10 cellular contexts compared by ENCODE assay signal in the genomic region with DNA sequence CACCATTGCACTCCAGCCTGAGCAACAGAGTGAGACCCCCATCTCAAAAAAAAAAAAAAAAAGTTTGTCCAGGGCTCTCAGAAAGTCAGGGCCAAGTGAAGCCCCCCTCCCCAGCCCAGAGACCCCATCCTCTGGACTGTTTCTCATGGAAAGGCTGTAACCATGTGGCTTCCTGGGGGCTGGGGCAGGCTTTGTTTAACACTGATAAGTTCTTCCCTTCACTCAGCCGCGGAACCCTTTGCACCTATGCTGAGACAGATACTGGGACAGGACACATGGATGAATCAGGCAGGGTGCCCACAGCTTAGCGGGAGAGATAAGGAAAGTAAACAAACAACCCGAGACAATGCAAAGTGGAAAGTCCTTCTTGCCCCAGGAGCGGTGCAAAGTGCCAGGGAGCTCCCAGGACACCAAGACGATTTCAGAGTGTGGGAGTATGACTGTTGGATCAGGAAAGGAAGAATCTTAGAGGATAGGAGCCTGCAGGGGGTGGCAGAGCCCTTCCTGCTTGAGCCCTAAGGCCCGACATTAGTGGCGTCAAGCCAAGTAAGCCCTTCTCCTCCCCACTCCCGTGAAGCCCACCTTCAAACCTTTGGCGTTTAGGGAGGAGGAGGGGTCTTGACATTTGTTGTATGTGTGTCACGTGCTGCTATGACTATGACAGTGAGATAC. TPM values are rescaled to one million over a fixed set of nuclear protein-coding genes. Genes with fewer than 3 reads are reported as not detected.
DNase-seq lines count a peak whose midpoint lies in the region; ATAC-seq, FAIRE-seq and TF ChIP-seq lines count a peak whose summit lies in the region.
"Had no signal": no experiment of that assay in that cellular context is flagged by ENCODE, and none has a peak within 500 bp of the region (broad histone marks: within the 10 kb centered on the region; RNA-seq: fewer than 3 reads in every experiment).

No MANE protein-coding gene starts in this region.

- peak; percentile 95 for ATAC-seq in A549
- ATAC-seq in GM21526 (IDR thresholded peaks at IDR 0.05; ENCODE audit: low FRiP score, unreplicated experiment), result no peak

- CTCF ChIA-PET in A549 (lab: Yijun Ruan, JAX), result interaction anchor here (0.6 to 19.7 kb wide), 29 partner anchors 9 to 512 kb away, joined by 3 to 290 read pairs (median 6); a partner anchor contains a TSS

- H3K9me3 ChIP-seq in A549 (no peaks in the 10 kb centered on the region), keratinocyte (ENCODE audit: control insufficient read depth, low read depth, low read length) (no peaks in the 10 kb centered on the region)
- H3K9me3 ChIP-seq: ovary, thoracic aorta had no signal

- no peaks in the 10 kb centered on the region for H4K20me1 ChIP-seq in keratinocyte (ENCODE audit: control insufficient read depth, extremely low read depth, insufficient read depth, low read length)

- no peak overlapping the region for H3K9ac ChIP-seq in keratinocyte (ENCODE audit: control insufficient read depth, extremely low read depth, insufficient read depth, low read length)

- TF ChIP-seq RAD21 in A549 (conservative IDR thresholded peaks at IDR 0.05 in 1 of 2, IDR thresholded peaks at IDR 0.05 in 1 of 2), result peak; percentile 87 to 93

- H3K27ac ChIP-seq in A549 (peak overlapping the region; percentile 75 to 79), keratinocyte (ENCODE audit: control insufficient read depth, insufficient read depth, low read length) (no peak overlapping the region)
- H3K27ac ChIP-seq: ovary, thoracic aorta had no signal

- H3K4me2 ChIP-seq in A549 (peak overlapping the region; percentile 75), keratinocyte (ENCODE audit: control insufficient read depth, extremely low read depth, insufficient read depth, low read depth, low read length) (peak overlapping the region; percentile 16)

- TF ChIP-seq EP300 in A549 (IDR thresholded peaks at IDR 0.05), result peak; percentile 62 to 75; a peak in 2 of 5 replicates

- H2AFZ ChIP-seq in keratinocyte (ENCODE audit: control insufficient read depth, low read length), result no peak overlapping the region

- POLR2A ChIA-PET in A549 (lab: Yijun Ruan, JAX), result interaction anchor here (0.7 to 2.0 kb wide), 7 partner anchors 12 to 126 kb away, joined by 3 to 5 read pairs (median 3); a partner anchor contains a TSS

- H3K4me3 ChIP-seq in A549 (no peak overlapping the region), keratinocyte (ENCODE audit: control insufficient read depth in 2 of 3, extremely low read depth in 1 of 3, insufficient read depth in 2 of 3, low read depth in 1 of 3, low read length in 3 of 3) (no peak overlapping the region)
- H3K4me3 ChIP-seq: ovary, thoracic aorta had no signal

- H3K27me3 ChIP-seq in keratinocyte (ENCODE audit: control insufficient read depth, extremely low read depth, insufficient read depth, low read length), result no peaks in the 10 kb centered on the region
- H3K27me3 ChIP-seq: ovary had no signal

- no peaks in the 10 kb centered on the region for H3K36me3 ChIP-seq in keratinocyte (ENCODE audit: control insufficient read depth in 2 of 2, extremely low read depth in 1 of 2, insufficient read depth in 2 of 2, low read length in 2 of 2)
- H3K36me3 ChIP-seq: ovary, thoracic aorta had no signal

- dilution Hi-C loops in keratinocyte (cut with MboI; ENCODE audit: extremely low pct_ligation_motif_present, low sequenced_read_pairs), result no loop called here

- H3K79me2 ChIP-seq in keratinocyte (ENCODE audit: control insufficient read depth, insufficient read depth, low read length), result no peaks in the 10 kb centered on the region

- WGBS in A549 (ENCODE audit: missing lambda C conversion rate), result 2% methylated on average over 11 of the region's 11 CpGs

- no peak for TF ChIP-seq POLR2A in A549 (IDR thresholded peaks at IDR 0.05; ENCODE audit: low read length)

- TF ChIP-seq CTCF in A549 (IDR thresholded peaks at IDR 0.05), result peak; percentile 77
- TF ChIP-seq CTCF in keratinocyte (optimal IDR thresholded peaks at IDR 0.05 in 1 of 3, IDR thresholded peaks at IDR 0.05 in 1 of 3, conservative IDR thresholded peaks at IDR 0.05 in 1 of 3; ENCODE audit: extremely low read depth in 1 of 3, insufficient read depth in 2 of 3, low read length in 3 of 3), result peak in 2 of 3 experiments; percentile 26 to 35

- DNase-seq in A549 (ENCODE audit: low read depth in 1 of 2, low spot score in 1 of 2) (peak; percentile 97 to 98), HCEC 1CT (peak; percentile 20), SW480 (ENCODE audit: low spot score) (peak; percentile 75), keratinocyte (ENCODE audit: low read depth, low spot score) (no peak), NCI-H1417 (lab: John Stamatoyannopoulos, UW) (no peak), cerebellar cortex (ENCODE audit: low spot score) (no peak), NCI-H187 treated with DMSO at 0.1 percent for 48 hours (lab: John Stamatoyannopoulos, UW) (no peak)
- DNase-seq: ovary had no signal

- H3K9me1 ChIP-seq in keratinocyte (ENCODE audit: control insufficient read depth, extremely low read depth, insufficient read depth, low read length), result no peaks in the 10 kb centered on the region

- peaks cover 42% of the 10 kb centered on the region for H3K4me1 ChIP-seq in A549
- H3K4me1 ChIP-seq in keratinocyte (ENCODE audit: control insufficient read depth, extremely low read depth, insufficient read depth, low read length), result peaks cover 16% of the 10 kb centered on the region

- FAIRE-seq in A549 (lab: Jason Lieb, UNC) (peak; percentile 90), keratinocyte (lab: Jason Lieb, UNC) (no peak)

TF ChIP-seq in A549, 52 proteins besides CTCF, POLR2A, EP300 and RAD21 (continues in another document):
- TF ChIP-seq MAFK (IDR thresholded peaks at IDR 0.05; ENCODE audit: partially characterized antibody) (no peak), RARB (CRISPR knock-in tag; IDR thresholded peaks at IDR 0.05) (no peak)

RNA-seq across cellular contexts. Expression of a gene that starts 11.6 kb away (rescaled TPM):
- polyA plus RNA-seq in A549 (2011; rRNA removed) (1.4 and 2.2 TPM in 2 replicates), A549 (2017; fragmentation: RNase III; extraction: RNeasy Plus Mini Kit Qiagen cat#74134 plus additional on column Dnase treatment) (1.8 to 3.8 TPM (median 3.3 TPM) in 3 replicates), keratinocyte (0.05 to 0.14 TPM (median 0.05 TPM) in 3 replicates)
- polyA plus RNA-seq in A549 (2012; cell fraction: cytosol; rRNA removed), result 0.93 and 1.4 TPM in 2 replicates
- polyA plus RNA-seq in A549 (2012; cell fraction: nucleus; rRNA removed), result 11.2 and 12.0 TPM in 2 replicates
- 0.62 and 2.9 TPM in 2 replicates for polyA minus RNA-seq in A549 (2011; rRNA and poly(A)+ RNA removed)
- not detected for polyA plus RNA-seq in keratinocyte (2011; ENCODE audit: low read depth)
- polyA plus RNA-seq in keratinocyte (2011; cell fraction: cytosol; rRNA removed), result 0.02 and 0.04 TPM in 2 replicates
- polyA plus RNA-seq in keratinocyte (2011; cell fraction: nucleus; rRNA removed), result 0.35 and 0.74 TPM in 2 replicates
- 0.10 and 0.23 TPM in 2 replicates for polyA plus RNA-seq in keratinocyte (2012; ENCODE audit: low replicate concordance)
- polyA minus RNA-seq in keratinocyte, result 0.10 to 0.23 TPM in 2 of 3 replicates, not detected in the other
- 0.77 TPM for polyA minus RNA-seq in keratinocyte (2011; cell fraction: cytosol; rRNA and poly(A)+ RNA removed)
- 0.47 TPM in 1 of 2 replicates, not detected in the other for polyA minus RNA-seq in keratinocyte (2011; cell fraction: nucleus; rRNA and poly(A)+ RNA removed)

RNA-seq across cellular contexts. Expression of a gene that starts 34.4 kb away (rescaled TPM):
- polyA plus RNA-seq in A549 (2011; rRNA removed) (34.4 and 38.3 TPM in 2 replicates), A549 (2017; fragmentation: RNase III; extraction: RNeasy Plus Mini Kit Qiagen cat#74134 plus additional on column Dnase treatment) (41.8 to 46.4 TPM (median 45.9 TPM) in 3 replicates), keratinocyte (29.4 to 39.9 TPM (median 31.2 TPM) in 3 replicates)
- 42.1 and 53.3 TPM in 2 replicates for polyA plus RNA-seq in A549 (2012; cell fraction: cytosol; rRNA removed)
- polyA plus RNA-seq in A549 (2012; cell fraction: nucleus; rRNA removed), result 84.1 and 84.4 TPM in 2 replicates
- 82.8 and 88.0 TPM in 2 replicates for polyA minus RNA-seq in A549 (2011; rRNA and poly(A)+ RNA removed)
- 11.5 TPM for polyA plus RNA-seq in keratinocyte (2011; ENCODE audit: low read depth)
- polyA plus RNA-seq in keratinocyte (2011; cell fraction: cytosol; rRNA removed), result 13.9 and 21.5 TPM in 2 replicates
- polyA plus RNA-seq in keratinocyte (2011; cell fraction: nucleus; rRNA removed), result 39.1 and 49.1 TPM in 2 replicates
- polyA plus RNA-seq in keratinocyte (2012; ENCODE audit: low replicate concordance), result 13.5 and 31.4 TPM in 2 replicates
- polyA minus RNA-seq in keratinocyte, result 47.3 to 186 TPM (median 50.8 TPM) in 3 replicates
- 77.7 TPM for polyA minus RNA-seq in keratinocyte (2011; cell fraction: cytosol; rRNA and poly(A)+ RNA removed)
- 55.5 and 57.5 TPM in 2 replicates for polyA minus RNA-seq in keratinocyte (2011; cell fraction: nucleus; rRNA and poly(A)+ RNA removed)

RNA-seq across cellular contexts. Expression of a gene that starts 54.9 kb away (rescaled TPM):
- 3.3 and 3.8 TPM in 2 replicates for polyA plus RNA-seq in A549 (2011; rRNA removed)
- polyA plus RNA-seq in A549 (2012; cell fraction: cytosol; rRNA removed), result 3.2 and 4.5 TPM in 2 replicates
- 3.2 and 3.6 TPM in 2 replicates for polyA plus RNA-seq in A549 (2012; cell fraction: nucleus; rRNA removed)
- 2.2 to 2.9 TPM (median 2.6 TPM) in 3 replicates for polyA plus RNA-seq in A549 (2017; fragmentation: RNase III; extraction: RNeasy Plus Mini Kit Qiagen cat#74134 plus additional on column Dnase treatment)
- polyA minus RNA-seq in A549 (2011; rRNA and poly(A)+ RNA removed), result 2.1 and 3.3 TPM in 2 replicates
- polyA plus RNA-seq in keratinocyte, result 0.65 to 1.5 TPM (median 0.81 TPM) in 3 replicates
- polyA plus RNA-seq in keratinocyte (2011; ENCODE audit: low read depth), result not detected
- 0.66 and 1.9 TPM in 2 replicates for polyA plus RNA-seq in keratinocyte (2011; cell fraction: cytosol; rRNA removed)
- polyA plus RNA-seq in keratinocyte (2011; cell fraction: nucleus; rRNA removed), result 0.43 and 0.65 TPM in 2 replicates
- polyA plus RNA-seq in keratinocyte (2012; ENCODE audit: low replicate concordance), result 0.30 and 1.2 TPM in 2 replicates
- 0.35 to 1.0 TPM (median 0.73 TPM) in 3 replicates for polyA minus RNA-seq in keratinocyte
- polyA minus RNA-seq in keratinocyte (2011; cell fraction: cytosol; rRNA and poly(A)+ RNA removed), result 4.6 TPM
- 0.62 TPM in 1 of 2 replicates, not detected in the other for polyA minus RNA-seq in keratinocyte (2011; cell fraction: nucleus; rRNA and poly(A)+ RNA removed)

RNA-seq across cellular contexts. Expression of a gene that starts 55.2 kb away (rescaled TPM):
- polyA plus RNA-seq in A549 (2011; rRNA removed) (58.8 and 62.5 TPM in 2 replicates), A549 (2017; fragmentation: RNase III; extraction: RNeasy Plus Mini Kit Qiagen cat#74134 plus additional on column Dnase treatment) (48.8 to 52.3 TPM (median 51.7 TPM) in 3 replicates), keratinocyte (38.5 to 49.6 TPM (median 41.0 TPM) in 3 replicates)
- polyA plus RNA-seq in A549 (2012; cell fraction: cytosol; rRNA removed), result 86.5 and 94.9 TPM in 2 replicates
- polyA plus RNA-seq in A549 (2012; cell fraction: nucleus; rRNA removed), result 54.4 and 57.8 TPM in 2 replicates
- 54.6 and 58.6 TPM in 2 replicates for polyA minus RNA-seq in A549 (2011; rRNA and poly(A)+ RNA removed)
- 10.5 TPM for polyA plus RNA-seq in keratinocyte (2011; ENCODE audit: low read depth)
- 38.7 and 46.8 TPM in 2 replicates for polyA plus RNA-seq in keratinocyte (2011; cell fraction: cytosol; rRNA removed)
- 18.8 and 23.3 TPM in 2 replicates for polyA plus RNA-seq in keratinocyte (2011; cell fraction: nucleus; rRNA removed)
- polyA plus RNA-seq in keratinocyte (2012; ENCODE audit: low replicate concordance), result 38.3 and 38.4 TPM in 2 replicates
- polyA minus RNA-seq in keratinocyte, result 28.2 to 56.9 TPM (median 37.0 TPM) in 3 replicates
- 45.7 TPM for polyA minus RNA-seq in keratinocyte (2011; cell fraction: cytosol; rRNA and poly(A)+ RNA removed)
- polyA minus RNA-seq in keratinocyte (2011; cell fraction: nucleus; rRNA and poly(A)+ RNA removed), result 6.3 and 14.5 TPM in 2 replicates

Comparison
In these comparisons a context has a peak if more than half of its experiments do, and no peak if none do; other contexts are left out.
1. DNase-seq: peak in A549 (2 of 2), HCEC 1CT (single experiment) and SW480 (single experiment); none in keratinocyte (single experiment), NCI-H1417 (0 of 3), cerebellar cortex (single experiment) and NCI-H187 treated with DMSO at 0.1 percent for 48 hours (single experiment).